1 cellular context compared by ENCODE assay signal in genomic region chr1:208233546-208233945, GRCh38.
TF ChIP-seq lines count a peak whose summit lies in the region.

No MANE protein-coding gene starts in this region.

TF ChIP-seq in IMR-90, 13 proteins besides CTCF, POLR2A, EP300 and RAD21:
- TF ChIP-seq SMC3 (IDR thresholded peaks at IDR 0.05; ENCODE audit: low read depth, low read length) (no peak), CHD1 (IDR thresholded peaks at IDR 0.05; ENCODE audit: low read depth, low read length) (no peak), CEBPB (IDR thresholded peaks at IDR 0.05; ENCODE audit: low read depth, low read length) (no peak), BHLHE40 (IDR thresholded peaks at IDR 0.05; ENCODE audit: low read depth, low read length) (no peak), MAZ (IDR thresholded peaks at IDR 0.05; ENCODE audit: borderline replicate concordance, low read depth, low read length) (no peak), NFE2L2 (IDR thresholded peaks at IDR 0.05; ENCODE audit: low read depth, low read length) (no peak)
